Comparison of ENCODE assay signal across 27 cellular contexts in the genomic region with DNA sequence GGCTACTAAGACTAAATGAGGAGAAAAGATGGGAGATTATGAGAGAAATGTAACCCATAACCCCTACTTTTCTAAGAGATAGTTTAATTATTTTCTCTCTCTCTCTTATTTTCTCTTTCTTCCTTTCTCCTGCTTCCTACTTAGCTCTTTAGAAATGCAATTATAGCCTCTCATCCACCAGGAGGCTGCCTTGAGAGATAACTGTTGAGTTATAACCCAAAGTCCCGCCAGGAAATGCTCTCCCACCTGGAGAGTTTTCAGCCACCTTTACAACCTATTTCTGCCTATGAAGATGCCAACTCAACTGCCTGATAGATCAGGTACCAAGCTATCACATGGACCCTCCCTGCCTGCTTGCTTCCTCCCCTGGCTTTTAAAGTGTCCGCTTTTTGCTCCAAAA. TPM values are rescaled to one million over a fixed set of nuclear protein-coding genes. Genes with fewer than 3 reads are reported as not detected.
"Had no signal": no experiment of that assay in that cellular context is flagged by ENCODE, and none has a peak within 500 bp of the region (broad histone marks: within the 10 kb centered on the region; RNA-seq: fewer than 3 reads in every experiment).

No MANE protein-coding gene starts in this region.

- H3K4me3 Mint-ChIP-seq: immature natural killer cell; mesothelial cell of epicardium; naive thymus-derived CD4-positive, alpha-beta T cell; natural killer cell treated with Interleukin-12 subunit alpha and Interleukin-12 subunit beta and Interleukin-15 and Interleukin-18, amount 100 ng/mL, for 72 hours; stimulated activated effector memory CD8-positive, alpha-beta T cell treated with anti-CD3 and anti-CD28 coated beads, Interleukin-12 subunit alpha, Interleukin-12 subunit beta, amount 100 ng/mL, for 72 hours had no signal

- H3K9me3 ChIP-seq: left ventricle myocardium inferior, ovary, sigmoid colon, spleen, stomach, testis, thyroid gland, transverse colon, upper lobe of left lung, vagina had no signal

- ATAC-seq: naive thymus-derived CD4-positive, alpha-beta T cell; natural killer cell treated with Interleukin-12 subunit alpha and Interleukin-12 subunit beta and Interleukin-15 and Interleukin-18, amount 100 ng/mL, for 72 hours; right cardiac atrium; stimulated activated effector memory CD8-positive, alpha-beta T cell treated with anti-CD3 and anti-CD28 coated beads, Interleukin-12 subunit alpha, Interleukin-12 subunit beta, amount 100 ng/mL, for 72 hours had no signal

- H3K36me3 ChIP-seq: left ventricle myocardium inferior, ovary, sigmoid colon, spleen, stomach, thyroid gland, transverse colon, upper lobe of left lung, vagina had no signal

- H3K9me3 Mint-ChIP-seq: immature natural killer cell; mesothelial cell of epicardium; naive thymus-derived CD4-positive, alpha-beta T cell; natural killer cell treated with Interleukin-12 subunit alpha and Interleukin-12 subunit beta and Interleukin-15 and Interleukin-18, amount 100 ng/mL, for 72 hours; stimulated activated effector memory CD8-positive, alpha-beta T cell treated with anti-CD3 and anti-CD28 coated beads, Interleukin-12 subunit alpha, Interleukin-12 subunit beta, amount 100 ng/mL, for 72 hours had no signal

- H3K36me3 Mint-ChIP-seq: immature natural killer cell; mesothelial cell of epicardium; natural killer cell treated with Interleukin-12 subunit alpha and Interleukin-12 subunit beta and Interleukin-15 and Interleukin-18, amount 100 ng/mL, for 72 hours; stimulated activated effector memory CD8-positive, alpha-beta T cell treated with anti-CD3 and anti-CD28 coated beads, Interleukin-12 subunit alpha, Interleukin-12 subunit beta, amount 100 ng/mL, for 72 hours had no signal

- H3K27me3 Mint-ChIP-seq: naive thymus-derived CD4-positive, alpha-beta T cell; progenitor cell of endocrine pancreas had no signal

- H3K27ac Mint-ChIP-seq: immature natural killer cell; mesothelial cell of epicardium; natural killer cell treated with Interleukin-12 subunit alpha and Interleukin-12 subunit beta and Interleukin-15 and Interleukin-18, amount 100 ng/mL, for 72 hours; progenitor cell of endocrine pancreas; stimulated activated effector memory CD8-positive, alpha-beta T cell treated with anti-CD3 and anti-CD28 coated beads, Interleukin-12 subunit alpha, Interleukin-12 subunit beta, amount 100 ng/mL, for 72 hours had no signal

- H3K4me1 Mint-ChIP-seq: immature natural killer cell had no signal

- H3K4me3 ChIP-seq: left ventricle myocardium inferior, lung, ovary, sigmoid colon, spleen, stomach, testis, thyroid gland, transverse colon, upper lobe of left lung, vagina had no signal

- H3K27me3 ChIP-seq: ovary, sigmoid colon, spleen, stomach, testis, thyroid gland, transverse colon, upper lobe of left lung, vagina had no signal

- FAIRE-seq: kidney, small intestine had no signal

- H3K27ac ChIP-seq: left ventricle myocardium inferior, ovary, sigmoid colon, spleen, stomach, testis, thyroid gland, transverse colon, upper lobe of left lung, vagina had no signal

- H3K4me1 ChIP-seq: left ventricle myocardium inferior, spleen, testis, transverse colon, upper lobe of left lung, vagina had no signal

- DNase-seq: hypothalamus; immature natural killer cell; kidney; left ventricle myocardium inferior; mesendoderm; naive thymus-derived CD4-positive, alpha-beta T cell; ovary; retina; right cardiac atrium; sigmoid colon; small intestine; spleen; stimulated activated CD4-positive, alpha-beta T cell treated with anti-CD3 and anti-CD28 coated beads, Interleukin-4, amount 100 ng/mL, for 24 hours; stimulated activated naive CD4-positive, alpha-beta T cell; stomach; testis; thyroid gland; transverse colon; upper lobe of left lung had no signal

RNA-seq across cellular contexts. Expression of a gene that starts 44.0 kb away (rescaled TPM):
- total RNA-seq: left ventricle myocardium inferior; mesothelial cell of epicardium; myocyte; naive thymus-derived CD4-positive, alpha-beta T cell; natural killer cell treated with Interleukin-12 subunit alpha and Interleukin-12 subunit beta and Interleukin-15 and Interleukin-18, amount 100 ng/mL, for 72 hours; progenitor cell of endocrine pancreas; right cardiac atrium; sigmoid colon; transverse colon had no signal
- polyA plus RNA-seq: immature natural killer cell; naive thymus-derived CD4-positive, alpha-beta T cell; neural cell; right cardiac atrium had no signal
